Comparison of ENCODE assay signal across 28 cellular contexts in genomic region chr13:37490176-37490575, GRCh38.
"Had no signal": no experiment of that assay in that cellular context is flagged by ENCODE, and none has a peak within 500 bp of the region (broad histone marks: within the 10 kb centered on the region; RNA-seq: fewer than 3 reads in every experiment).

No MANE protein-coding gene starts in this region.

- H3K27ac Mint-ChIP-seq: activated B cell treated with CpG ODN at 0.5 μM for 24 hours; activated CD4-positive, alpha-beta T cell treated with anti-CD3 and anti-CD28 coated beads for 36 hours; activated naive CD8-positive, alpha-beta T cell; activated T-cell treated with anti-CD3 and anti-CD28 coated beads, Interleukin-2, amount 50 U/mL, for 24 hours; activated T-helper 2 cell treated with anti-CD3 and anti-CD28 coated beads, Interferon-gamma antibody, Interleukin-2, Interleukin-4, amounts not matched to agents 10 μg/mL and 5 μg/mL and 100 μg/mL, durations not matched to agents 14 hours and 24 hours and 36 hours; naive B cell; T-helper 1 cell treated with Interleukin-12 subunit alpha and Interleukin-12 subunit beta and Interleukin-4 antibody, amounts not matched to agents 30 μg/mL and 1 μg/mL, for 36 hours had no signal

- H3K36me3 ChIP-seq: lower lobe of right lung, sigmoid colon, spleen, thoracic aorta, vagina had no signal

- H3K27ac ChIP-seq: lower lobe of right lung, spleen, thoracic aorta, vagina had no signal

- H3K9me3 Mint-ChIP-seq: naive B cell, neural crest cell, type B pancreatic cell had no signal

- H3K9me3 ChIP-seq: lower lobe of right lung, sigmoid colon, spleen, thoracic aorta, vagina had no signal

- H3K27me3 Mint-ChIP-seq: activated B cell treated with CpG ODN at 0.5 μM for 24 hours; activated CD4-positive, alpha-beta T cell treated with anti-CD3 and anti-CD28 coated beads for 36 hours; activated naive CD8-positive, alpha-beta T cell; activated T-cell treated with anti-CD3 and anti-CD28 coated beads, Interleukin-2, amount 50 U/mL, for 24 hours; naive B cell; type B pancreatic cell had no signal

- H3K4me1 ChIP-seq: lower lobe of right lung, spleen had no signal

- DNase-seq: activated B cell treated with CpG ODN at 0.5 μM for 24 hours; activated CD4-positive, alpha-beta T cell treated with anti-CD3 and anti-CD28 coated beads for 36 hours; activated CD4-positive, alpha-beta T cell treated with anti-CD3 and anti-CD28 coated beads, Interleukin-2, amount 50 U/mL, for 4 hours; activated CD8-positive, alpha-beta memory T cell treated with anti-CD3 and anti-CD28 coated beads for 24 hours; activated CD8-positive, alpha-beta memory T cell treated with anti-CD3 and anti-CD28 coated beads, Interleukin-2, amount 50 U/mL, for 4 hours; activated naive CD4-positive, alpha-beta T cell; activated T-cell treated with anti-CD3 and anti-CD28 coated beads, Interleukin-2, amount 50 U/mL, for 24 hours; cerebellar nuclear complex; effector CD8-positive, alpha-beta T cell; kidney; lower lobe of right lung; mesendoderm; naive B cell; occipital lobe; sigmoid colon; spleen; stimulated activated CD4-positive, alpha-beta T cell treated with anti-CD3 and anti-CD28 coated beads, Interleukin-4, amount 100 ng/mL, for 24 hours; stimulated activated naive CD4-positive, alpha-beta T cell treated with Interleukin-2 at 50 U/mL for 16 hours; T1000 had no signal

- ATAC-seq: activated CD4-positive, alpha-beta T cell treated with anti-CD3 and anti-CD28 coated beads for 36 hours; esophagus mucosa; left lobe of liver; lower lobe of right lung had no signal

- H3K4me3 Mint-ChIP-seq: activated B cell treated with CpG ODN at 0.5 μM for 24 hours; activated CD4-positive, alpha-beta T cell treated with anti-CD3 and anti-CD28 coated beads for 36 hours; activated naive CD8-positive, alpha-beta T cell; activated T-cell treated with anti-CD3 and anti-CD28 coated beads, Interleukin-2, amount 50 U/mL, for 24 hours; naive B cell; neural crest cell; T-helper 1 cell treated with Interleukin-12 subunit alpha and Interleukin-12 subunit beta and Interleukin-4 antibody, amounts not matched to agents 30 μg/mL and 1 μg/mL, for 36 hours; type B pancreatic cell had no signal

- H3K27me3 ChIP-seq: sigmoid colon, spleen, vagina had no signal

- H3K36me3 Mint-ChIP-seq: activated naive CD8-positive, alpha-beta T cell; naive B cell; type B pancreatic cell had no signal

- H3K4me3 ChIP-seq: lower lobe of right lung, sigmoid colon, spleen, thoracic aorta, vagina had no signal

- H3K4me1 Mint-ChIP-seq: activated B cell treated with CpG ODN at 0.5 μM for 24 hours; activated CD4-positive, alpha-beta T cell treated with anti-CD3 and anti-CD28 coated beads for 36 hours; naive B cell had no signal
